In genomic region chr5:56574778-56575177, GRCh38 we compare ENCODE assay signal across 1 cellular context.
A peak's percentile ranks its signal among the peaks of the same experiment; 100 is the strongest.
TF ChIP-seq lines count a peak whose summit lies in the region.

No MANE protein-coding gene starts in this region.

TF ChIP-seq in IMR-90, 13 proteins besides CTCF, POLR2A, EP300 and RAD21:
- TF ChIP-seq RCOR1 (IDR thresholded peaks at IDR 0.05; ENCODE audit: insufficient replicate concordance, low read length) (peak; percentile 97), SMC3 (IDR thresholded peaks at IDR 0.05; ENCODE audit: low read depth, low read length) (peak; percentile 11; the same call in 1 of the 2 replicates), FOS (IDR thresholded peaks at IDR 0.05; ENCODE audit: low read depth, low read length) (peak; percentile 46; the same call in 1 of the 2 replicates), CEBPB (IDR thresholded peaks at IDR 0.05; ENCODE audit: low read depth, low read length) (no peak)
